ENCODE assay signal across 12 cellular contexts in the genomic region with DNA sequence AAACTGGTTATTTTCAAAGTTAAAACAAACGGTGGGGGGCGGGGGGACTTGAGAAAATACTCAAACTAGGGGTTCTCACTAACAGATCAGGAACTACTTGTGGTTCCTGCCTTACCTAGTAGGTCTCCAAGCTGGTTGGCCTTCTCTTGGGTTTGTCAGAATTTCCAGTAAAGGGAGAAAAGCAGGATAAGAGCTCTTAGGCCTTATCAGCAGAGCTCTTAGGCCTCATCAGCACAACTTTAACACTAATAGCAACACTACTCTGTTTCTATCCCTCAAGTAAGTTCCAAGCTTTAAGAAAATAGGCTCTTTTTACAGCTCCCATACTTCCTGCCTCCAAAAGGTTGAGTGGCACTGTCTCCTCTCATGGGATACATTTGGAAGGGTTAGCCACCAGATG. TPM values are rescaled to one million over a fixed set of nuclear protein-coding genes. Genes with fewer than 3 reads are reported as not detected.
DNase-seq lines count a peak whose midpoint lies in the region; ATAC-seq and TF ChIP-seq lines count a peak whose summit lies in the region.
"Had no signal": no experiment of that assay in that cellular context is flagged by ENCODE, and none has a peak within 500 bp of the region (broad histone marks: within the 10 kb centered on the region; RNA-seq: fewer than 3 reads in every experiment).

No MANE protein-coding gene starts in this region.

- H3K4me1 Mint-ChIP-seq in IgD-negative memory B cell, result peaks cover 55 to 67% (median 65%) of the 10 kb centered on the region in 3 donors
- peaks cover 55 to 84% (median 59%) of the 10 kb centered on the region in 3 donors for H3K4me1 Mint-ChIP-seq in naive B cell

- H3K27ac ChIP-seq in ovary, result no peak overlapping the region

- H3K9me3 ChIP-seq in ovary, result no peaks in the 10 kb centered on the region

- no peak for TF ChIP-seq CTCF in ovary (IDR thresholded peaks at IDR 0.05)

- H3K36me3 ChIP-seq in ovary, result no peaks in the 10 kb centered on the region

- peaks cover 1% of the 10 kb centered on the region for H3K36me3 Mint-ChIP-seq in IgD-negative memory B cell
- no peaks in the 10 kb centered on the region for H3K36me3 Mint-ChIP-seq in naive B cell

- TF ChIP-seq POLR2A in ovary (IDR thresholded peaks at IDR 0.05), result no peak

- peaks cover 7% of the 10 kb centered on the region for H3K4me1 ChIP-seq in ovary (ENCODE audit: insufficient read depth)

- H3K27ac Mint-ChIP-seq in IgD-negative memory B cell (peak overlapping the region; percentile 42 to 83 (median 54)), naive B cell (peak overlapping the region; percentile 53 to 93 (median 79))

- H3K27me3 ChIP-seq in ovary, result no peaks in the 10 kb centered on the region

- H3K4me3 ChIP-seq in ovary, result no peak overlapping the region

- H3K4me3 Mint-ChIP-seq in IgD-negative memory B cell, result peak overlapping the region in 2 of 4 donors; percentile 23 to 79
- peak overlapping the region in 4 of 8 donors; percentile 3 to 81 (median 28) for H3K4me3 Mint-ChIP-seq in naive B cell
- H3K4me3 Mint-ChIP-seq: activated T-cell treated with anti-CD3 and anti-CD28 coated beads, Interleukin-2, amount 50 U/mL, for 4 hours had no signal

- H3K27me3 Mint-ChIP-seq in IgD-negative memory B cell (peaks cover 1% of the 10 kb centered on the region), naive B cell (no peaks in the 10 kb centered on the region)

- DNase-seq in CD1c-positive myeloid dendritic cell (ENCODE audit: extremely low spot score), result peak; percentile 21
- DNase-seq in astrocyte of the hippocampus (ENCODE audit: low read depth, low spot score), result peak; percentile 12
- no peak for DNase-seq in naive B cell
- DNase-seq in NCI-H1436 (lab: John Stamatoyannopoulos, UW), result no peak
- no peak for DNase-seq in central memory CD4-positive, alpha-beta T cell
- no peak for DNase-seq in stimulated activated CD4-positive, alpha-beta T cell treated with anti-CD3 and anti-CD28 coated beads, Interleukin-4, amount 100 ng/mL, for 4 hours
- no peak for DNase-seq in ovary
- DNase-seq: activated T-cell treated with anti-CD3 and anti-CD28 coated beads, Interleukin-2, amount 50 U/mL, for 4 hours; effector memory CD4-positive, alpha-beta T cell; NCI-H2227 treated with DMSO at 0.1 percent for 48 hours had no signal

- H3K9me3 Mint-ChIP-seq in IgD-negative memory B cell (no peaks in the 10 kb centered on the region), naive B cell (no peaks in the 10 kb centered on the region)
- H3K9me3 Mint-ChIP-seq: activated T-cell treated with anti-CD3 and anti-CD28 coated beads, Interleukin-2, amount 50 U/mL, for 4 hours had no signal

- intact Hi-C loops in ovary (cut with DNase I), result loop anchor here in 1 of 4 donors (10.0 kb wide), 1 partner anchor 45 kb away; no protein-coding TSS in a partner anchor

- TF ChIP-seq EP300 in ovary (IDR thresholded peaks at IDR 0.05), result no peak

- 31 to 40% (median 33%) methylated on average over 2 of the region's 2 CpGs for WGBS in ovary, 3 donors

- ATAC-seq in naive B cell (ENCODE audit: low read depth in 2 of 2), result no peak
- ATAC-seq: activated T-cell treated with anti-CD3 and anti-CD28 coated beads, Interleukin-2, amount 50 U/mL, for 4 hours; sciatic nerve had no signal

RNA-seq across cellular contexts. Expression of gene FBXO11, which starts 6.4 kb away (rescaled TPM):
- polyA plus RNA-seq in IgD-negative memory B cell, result 10.2 TPM
- polyA plus RNA-seq in naive B cell (ENCODE audit: low read depth in 6 of 6), result 10 to 100 TPM; 12.7 to 21.5 (median 14.0) TPM
- 10 to 100 TPM; 63.3 to 85.9 (median 75.9) TPM for total RNA-seq in ovary
- 10 to 100 TPM; 35.6 to 69.7 TPM for polyA plus RNA-seq in ovary

Comparison
In these comparisons a context has a peak if more than half of its experiments do, and no peak if none do; other contexts are left out.
1. DNase-seq: peak in CD1c-positive myeloid dendritic cell (single experiment) and astrocyte of the hippocampus (single experiment); none in naive B cell (single experiment), NCI-H1436 (single experiment), central memory CD4-positive, alpha-beta T cell (single experiment), stimulated activated CD4-positive, alpha-beta T cell treated with anti-CD3 and anti-CD28 coated beads, Interleukin-4, amount 100 ng/mL, for 4 hours (0 of 2) and ovary (0 of 5).